9 cellular contexts compared by ENCODE assay signal in the genomic region with DNA sequence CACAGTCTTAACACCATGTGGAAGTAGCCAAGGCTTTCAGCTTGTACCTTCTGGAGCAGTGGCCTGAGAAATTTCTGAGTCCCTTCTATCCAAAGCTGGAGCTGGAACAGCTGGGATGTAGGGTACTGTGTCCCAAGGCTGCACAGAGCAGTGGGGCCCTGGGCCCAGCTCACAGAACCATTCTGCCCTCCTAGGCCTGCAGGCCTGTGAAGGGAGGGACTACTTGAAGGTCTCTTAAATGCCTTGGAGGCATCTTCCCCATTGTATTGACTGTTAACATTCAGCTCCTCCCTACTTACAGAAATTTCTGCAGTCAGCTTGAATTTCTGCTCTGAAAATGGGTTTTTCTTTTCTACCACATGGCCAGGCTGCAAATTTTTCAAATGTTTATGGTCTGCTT.
"Had no signal": no experiment of that assay in that cellular context is flagged by ENCODE, and none has a peak within 500 bp of the region (broad histone marks: within the 10 kb centered on the region; RNA-seq: fewer than 3 reads in every experiment).

No MANE protein-coding gene starts in this region.

- H3K4me3 ChIP-seq: GM23338 had no signal

- FAIRE-seq: H1, H54, HepG2 had no signal

- H2AFZ ChIP-seq: GM23338 had no signal

- ATAC-seq: GM23338, HepG2 had no signal

- DNase-seq: H9, HCEC 1CT, HFFc6, KG1 had no signal

- H3K27ac ChIP-seq: HL-60 had no signal

- H3K4me2 ChIP-seq: GM23338 had no signal
